Comparison of ENCODE assay signal across 8 cellular contexts in genomic region chr17:1716912-1717695, GRCh38. TPM values are rescaled to one million over a fixed set of nuclear protein-coding genes. Genes with fewer than 3 reads are reported as not detected.
DNase-seq lines count a peak whose midpoint lies in the region; ATAC-seq and TF ChIP-seq lines count a peak whose summit lies in the region.

No MANE protein-coding gene starts in this region.

- intact Hi-C loops in naive thymus-derived CD4-positive, alpha-beta T cell (cut with micrococcal nuclease) = loop anchor here (1.0 to 5.0 kb wide), 21 partner anchors 7 to 684 kb away; partner anchors contain the start of genes CRK (in 2 of the 2), DPH1 (in 2 of the 2), INPP5K (in 2 of the 2) and MNT (in 2 of the 2)

- H3K4me3 ChIP-seq in fibroblast of mammary gland (ENCODE audit: control insufficient read depth, low read depth, low read length) = peak overlapping the region; percentile 53
- H3K4me3 ChIP-seq in naive thymus-derived CD4-positive, alpha-beta T cell (ENCODE audit: low read length) = peak overlapping the region; percentile 92

- H3K36me3 ChIP-seq in naive thymus-derived CD4-positive, alpha-beta T cell (ENCODE audit: control insufficient read depth in 2 of 3, insufficient read depth in 3 of 3, low read length in 3 of 3) = no peaks in the 10 kb centered on the region

- H3K4me1 Mint-ChIP-seq in naive thymus-derived CD4-positive, alpha-beta T cell = peaks cover 15 to 47% (median 24%) of the 10 kb centered on the region in 7 donors
- peaks cover 57% of the 10 kb centered on the region for H3K4me1 Mint-ChIP-seq in stimulated activated memory B cell treated with anti-CD40 and anti-IgM and Interleukin-4, amounts not matched to agents 10 μg/mL and 1 μg/mL and 100 μg/mL, for 72 hours

- peaks cover 0 to 11% (median 0%) of the 10 kb centered on the region in 5 donors for H3K36me3 Mint-ChIP-seq in naive thymus-derived CD4-positive, alpha-beta T cell
- H3K36me3 Mint-ChIP-seq in stimulated activated memory B cell treated with anti-CD40 and anti-IgM and Interleukin-4, amounts not matched to agents 10 μg/mL and 1 μg/mL and 100 μg/mL, for 72 hours = peaks cover 29% of the 10 kb centered on the region

- H3K27ac Mint-ChIP-seq in naive thymus-derived CD4-positive, alpha-beta T cell = peak overlapping the region; percentile 70 to 99 (median 93)
- H3K27ac Mint-ChIP-seq in stimulated activated memory B cell treated with anti-CD40 and anti-IgM and Interleukin-4, amounts not matched to agents 10 μg/mL and 1 μg/mL and 100 μg/mL, for 72 hours = peak overlapping the region; percentile 96

- DNase-seq in DMS79 (lab: John Stamatoyannopoulos, UW) (peak; percentile 87), Kasumi-1 (lab: John Stamatoyannopoulos, UW) (peak; percentile 91 to 93), RPMI7951 (ENCODE audit: low read depth) (peak; percentile 99), fibroblast of mammary gland (ENCODE audit: low read depth) (peak; percentile 99)
- peak; percentile 45 to 76 for DNase-seq in activated T-helper 1 cell treated with anti-CD3 and anti-CD28 coated beads, Interleukin-2, amount 50 U/mL, for 16 hours (ENCODE audit: low read depth in 1 of 2, low spot score in 1 of 2)
- peak; percentile 38 to 81 (median 76) for DNase-seq in naive thymus-derived CD4-positive, alpha-beta T cell

- peaks cover 17 to 26% of the 10 kb centered on the region in 2 donors for H3K4me1 ChIP-seq in naive thymus-derived CD4-positive, alpha-beta T cell (ENCODE audit: control insufficient read depth in 2 of 2, insufficient read depth in 2 of 2, low read length in 2 of 2)

- no peaks in the 10 kb centered on the region for H3K9me3 Mint-ChIP-seq in naive thymus-derived CD4-positive, alpha-beta T cell
- no peaks in the 10 kb centered on the region for H3K9me3 Mint-ChIP-seq in stimulated activated memory B cell treated with anti-CD40 and anti-IgM and Interleukin-4, amounts not matched to agents 10 μg/mL and 1 μg/mL and 100 μg/mL, for 72 hours

- CTCF ChIA-PET in naive thymus-derived CD4-positive, alpha-beta T cell (lab: Charles Lee) = interaction anchor here (1.3 to 7.6 kb wide), 7 partner anchors 8 to 325 kb away, joined by 3 to 51 read pairs (median 4); partner anchors contain the start of genes OVCA2, RILP and WDR81

- H3K27me3 Mint-ChIP-seq in naive thymus-derived CD4-positive, alpha-beta T cell = peaks cover 0 to 9% (median 4%) of the 10 kb centered on the region in 5 donors
- peaks cover 30% of the 10 kb centered on the region for H3K27me3 Mint-ChIP-seq in stimulated activated memory B cell treated with anti-CD40 and anti-IgM and Interleukin-4, amounts not matched to agents 10 μg/mL and 1 μg/mL and 100 μg/mL, for 72 hours

- peak overlapping the region; percentile 87 to 98 (median 94) for H3K4me3 Mint-ChIP-seq in naive thymus-derived CD4-positive, alpha-beta T cell
- H3K4me3 Mint-ChIP-seq in stimulated activated memory B cell treated with anti-CD40 and anti-IgM and Interleukin-4, amounts not matched to agents 10 μg/mL and 1 μg/mL and 100 μg/mL, for 72 hours = peak overlapping the region; percentile 99

- peak overlapping the region; percentile 71 for H3K27ac ChIP-seq in naive thymus-derived CD4-positive, alpha-beta T cell (ENCODE audit: low read depth, low read length)

- ATAC-seq in GM21786 (IDR thresholded peaks at IDR 0.05; ENCODE audit: unreplicated experiment) = peak; percentile 39
- ATAC-seq in naive thymus-derived CD4-positive, alpha-beta T cell = peak; percentile 58
- peak; percentile 81 for ATAC-seq in stimulated activated memory B cell treated with anti-CD40 and anti-IgM and Interleukin-4, amounts not matched to agents 10 μg/mL and 1 μg/mL and 100 μg/mL, for 72 hours

- TF ChIP-seq CTCF in fibroblast of mammary gland (conservative IDR thresholded peaks at IDR 0.05; ENCODE audit: control insufficient read depth, insufficient read depth, low read depth, low read length) = no peak

- POLR2A ChIA-PET in naive thymus-derived CD4-positive, alpha-beta T cell (lab: Charles Lee) = interaction anchor here (0.9 to 3.1 kb wide), 16 partner anchors 9 to 619 kb away, joined by 3 to 32 read pairs (median 4); partner anchors contain the start of genes PRPF8, RILP, RPA1 and SMYD4

- H3K9me3 ChIP-seq in naive thymus-derived CD4-positive, alpha-beta T cell (ENCODE audit: control insufficient read depth in 2 of 3, low read length in 3 of 3) = no peaks in the 10 kb centered on the region

- peaks cover 0 to 7% of the 10 kb centered on the region in 2 donors for H3K27me3 ChIP-seq in naive thymus-derived CD4-positive, alpha-beta T cell (ENCODE audit: control insufficient read depth in 2 of 2, insufficient read depth in 2 of 2, low read length in 2 of 2)

RNA-seq across cellular contexts. Expression of gene TLCD2, which starts 6.9 kb away (rescaled TPM):
- total RNA-seq in RPMI7951 (2014; rRNA removed; shearing (Covaris generic)) = 0.39 and 0.48 TPM in 2 replicates
- total RNA-seq in naive thymus-derived CD4-positive, alpha-beta T cell = under 1 TPM in 4 of 5 experiments, not detected in 1; 0.05 to 0.49 (median 0.08) TPM
- polyA plus RNA-seq in naive thymus-derived CD4-positive, alpha-beta T cell = not detected

RNA-seq across cellular contexts. Expression of gene WDR81, which starts 7.4 kb away (rescaled TPM):
- total RNA-seq in RPMI7951 (2014; rRNA removed; shearing (Covaris generic)) = 5.3 and 8.2 TPM in 2 replicates
- 10 to 100 TPM; 30.7 to 55.1 (median 38.3) TPM for total RNA-seq in naive thymus-derived CD4-positive, alpha-beta T cell
- 10 to 100 TPM in 1 of 2 donors, 1 to 10 TPM in 1; 9.8 to 25.5 TPM for polyA plus RNA-seq in naive thymus-derived CD4-positive, alpha-beta T cell

RNA-seq across cellular contexts. Expression of gene SERPINF2, which starts 25.6 kb away (rescaled TPM):
- under 0.01 and 0.24 TPM in 2 replicates for total RNA-seq in RPMI7951 (2014; rRNA removed; shearing (Covaris generic))
- total RNA-seq in naive thymus-derived CD4-positive, alpha-beta T cell = 1 to 10 TPM in 1 of 5 experiments, under 1 TPM in 4; 0.27 to 1.4 (median 0.65) TPM
- not detected for polyA plus RNA-seq in naive thymus-derived CD4-positive, alpha-beta T cell

RNA-seq across cellular contexts. Expression of gene PRPF8, which starts 32.4 kb away (rescaled TPM):
- total RNA-seq in RPMI7951 (2014; rRNA removed; shearing (Covaris generic)) = 65.7 and 69.7 TPM in 2 replicates
- 100 to 1,000 TPM; 388 to 554 (median 460) TPM for total RNA-seq in naive thymus-derived CD4-positive, alpha-beta T cell
- polyA plus RNA-seq in naive thymus-derived CD4-positive, alpha-beta T cell = 100 to 1,000 TPM; 167 to 272 TPM

RNA-seq across cellular contexts. Expression of gene SERPINF1, which starts 44.8 kb away (rescaled TPM):
- total RNA-seq in RPMI7951 (2014; rRNA removed; shearing (Covaris generic)) = 127 and 150 TPM in 2 replicates
- total RNA-seq in naive thymus-derived CD4-positive, alpha-beta T cell = 10 to 100 TPM in 1 of 5 experiments, 1 to 10 TPM in 3, not detected in 1; 1.5 to 12.1 (median 4.9) TPM
- 1 to 10 TPM; 4.6 to 8.9 TPM for polyA plus RNA-seq in naive thymus-derived CD4-positive, alpha-beta T cell

Comparison
In these comparisons a context has a peak if more than half of its experiments do, and no peak if none do; other contexts are left out.
1. Peak in every context shown above with its lines: DNase-seq, ATAC-seq, H3K4me3 ChIP-seq and H3K27ac ChIP-seq.